ENCODE assay signal across 9 cellular contexts in the genomic region with DNA sequence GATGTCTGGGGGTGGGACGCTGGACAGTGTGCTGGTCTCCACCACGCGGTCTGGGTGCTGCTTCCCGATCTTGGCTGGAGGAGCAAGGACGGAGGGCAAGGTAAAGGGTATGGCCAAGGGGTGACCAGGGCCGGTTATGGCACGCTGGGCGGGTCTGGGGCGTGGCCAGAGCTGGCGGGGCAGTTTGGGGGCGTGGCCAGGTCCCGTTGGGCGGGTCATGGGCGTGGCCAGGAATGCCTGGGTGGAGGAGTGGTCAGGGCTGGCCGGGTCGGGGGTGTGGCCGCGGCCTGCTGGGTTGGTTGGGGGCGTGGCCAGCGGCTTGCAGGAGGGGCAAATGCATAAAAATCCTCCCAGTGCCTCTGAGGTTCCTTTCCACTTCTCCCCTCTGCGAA. TPM values are rescaled to one million over a fixed set of nuclear protein-coding genes. Genes with fewer than 3 reads are reported as not detected.
DNase-seq lines count a peak whose midpoint lies in the region; ATAC-seq, FAIRE-seq and TF ChIP-seq lines count a peak whose summit lies in the region.
"Had no signal": no experiment of that assay in that cellular context is flagged by ENCODE, and none has a peak within 500 bp of the region (broad histone marks: within the 10 kb centered on the region; RNA-seq: fewer than 3 reads in every experiment).

No MANE protein-coding gene starts in this region.

- H3K4me3 ChIP-seq in hepatocyte = no peak overlapping the region
- no peak overlapping the region for H3K4me3 ChIP-seq in testis

- peaks cover 1% of the 10 kb centered on the region for H3K79me2 ChIP-seq in hepatocyte

- no peak for TF ChIP-seq POLR2A in testis (IDR thresholded peaks at IDR 0.05)

- H3K9me2 ChIP-seq in hepatocyte (replicated peaks; ENCODE audit: insufficient read depth) = no peaks in the 10 kb centered on the region

- no peaks in the 10 kb centered on the region for H3K27me3 Mint-ChIP-seq in activated T-cell treated with anti-CD3 and anti-CD28 coated beads, Interleukin-2, amount 50 U/mL, for 4 hours (ENCODE audit: low read depth)

- no peaks in the 10 kb centered on the region for H3K9me3 ChIP-seq in hepatocyte (ENCODE audit: low read depth)
- no peaks in the 10 kb centered on the region for H3K9me3 ChIP-seq in testis

- no peaks in the 10 kb centered on the region for H4K20me1 ChIP-seq in hepatocyte (ENCODE audit: insufficient read depth, poor library complexity, severe bottlenecking)

- peak; percentile 36 for FAIRE-seq in HTR-8/SVneo (lab: Jason Lieb, UNC)

- intact Hi-C loops in testis (cut with DNase I; ENCODE audit: low total_unique reads) = no loop called here

- peaks cover 8% of the 10 kb centered on the region for H3K4me1 Mint-ChIP-seq in activated T-cell treated with anti-CD3 and anti-CD28 coated beads, Interleukin-2, amount 50 U/mL, for 4 hours (ENCODE audit: low read depth)

- no peak overlapping the region for H2AFZ ChIP-seq in hepatocyte

- peak; percentile 73 to 76 for ATAC-seq in activated T-cell treated with anti-CD3 and anti-CD28 coated beads, Interleukin-2, amount 50 U/mL, for 4 hours
- ATAC-seq in GM21390 (IDR thresholded peaks at IDR 0.05; ENCODE audit: unreplicated experiment) = no peak

- H3K27ac ChIP-seq in hepatocyte = no peak overlapping the region
- H3K27ac ChIP-seq in testis = no peak overlapping the region
- H3K27ac ChIP-seq: epithelial cell of prostate had no signal

- no peak overlapping the region for H3K4me3 Mint-ChIP-seq in activated T-cell treated with anti-CD3 and anti-CD28 coated beads, Interleukin-2, amount 50 U/mL, for 4 hours

- WGBS in hepatocyte (ENCODE audit: low lambda C conversion rate, missing lambda C conversion rate) = 95% methylated on average over 10 of the region's 21 CpGs
- 68 to 76% methylated on average over 17 to 20 of the region's 21 CpGs for WGBS in testis, 2 donors

- TF ChIP-seq CTCF in hepatocyte (IDR thresholded peaks at IDR 0.05; ENCODE audit: poor library complexity) = no peak
- no peak for TF ChIP-seq CTCF in testis (IDR thresholded peaks at IDR 0.05)

- H3K36me3 ChIP-seq in hepatocyte (replicated peaks; ENCODE audit: insufficient read depth, low read depth) (no peaks in the 10 kb centered on the region), testis (ENCODE audit: low read depth, missing control alignments) (peaks cover 4% of the 10 kb centered on the region)

- no peak overlapping the region for H3K4me2 ChIP-seq in hepatocyte

- H3K4me1 ChIP-seq in hepatocyte (ENCODE audit: insufficient read depth) = no peaks in the 10 kb centered on the region
- no peaks in the 10 kb centered on the region for H3K4me1 ChIP-seq in testis

- peaks cover 16% of the 10 kb centered on the region for H3K36me3 Mint-ChIP-seq in activated T-cell treated with anti-CD3 and anti-CD28 coated beads, Interleukin-2, amount 50 U/mL, for 4 hours (ENCODE audit: insufficient read depth)

- DNase-seq in EL (peak; percentile 80), HTR-8/SVneo (ENCODE audit: insufficient read length, low spot score) (peak; percentile 67), hepatocyte (ENCODE audit: low spot score) (peak; percentile 75), testis (peak; percentile 44), dedifferentiated amniotic fluid mesenchymal stem cell (ENCODE audit: extremely low spot score) (no peak)
- DNase-seq in activated T-cell treated with anti-CD3 and anti-CD28 coated beads, Interleukin-2, amount 50 U/mL, for 4 hours = no peak
- no peak for DNase-seq in effector CD8-positive, alpha-beta T cell (lab: John Stamatoyannopoulos, UW)

- H3K27me3 ChIP-seq in hepatocyte (no peaks in the 10 kb centered on the region), testis (no peaks in the 10 kb centered on the region)

- no peaks in the 10 kb centered on the region for H3K9me3 Mint-ChIP-seq in activated T-cell treated with anti-CD3 and anti-CD28 coated beads, Interleukin-2, amount 50 U/mL, for 4 hours

RNA-seq across cellular contexts. Expression of a gene that starts 19.2 kb away (rescaled TPM):
- 100 to 1,000 TPM; 148 to 165 (median 162) TPM for total RNA-seq in activated T-cell treated with anti-CD3 and anti-CD28 coated beads, Interleukin-2, amount 50 U/mL, for 4 hours
- 524 and 539 TPM in 2 replicates for total RNA-seq in hepatocyte
- polyA plus RNA-seq in hepatocyte = 729 and 735 TPM in 2 replicates
- total RNA-seq in testis = 1,000 to 10,000 TPM; 1,153 to 1,773 TPM
- 1,893 TPM for polyA plus RNA-seq in testis (ENCODE audit: insufficient read depth, low read depth, low replicate concordance)

RNA-seq across cellular contexts. Expression of a gene that starts 27.8 kb away (rescaled TPM):
- total RNA-seq in activated T-cell treated with anti-CD3 and anti-CD28 coated beads, Interleukin-2, amount 50 U/mL, for 4 hours = 100 to 1,000 TPM; 303 to 380 (median 323) TPM
- total RNA-seq in hepatocyte = 126 and 170 TPM in 2 replicates
- polyA plus RNA-seq in hepatocyte = 326 and 328 TPM in 2 replicates
- total RNA-seq in testis = 100 to 1,000 TPM in 1 of 2 donors, 10 to 100 TPM in 1; 96.5 to 143 TPM
- polyA plus RNA-seq in testis (ENCODE audit: insufficient read depth, low read depth, low replicate concordance) = 246 TPM

RNA-seq across cellular contexts. Expression of a gene that starts 51.1 kb away (rescaled TPM):
- total RNA-seq in activated T-cell treated with anti-CD3 and anti-CD28 coated beads, Interleukin-2, amount 50 U/mL, for 4 hours = 100 to 1,000 TPM; 134 to 140 (median 139) TPM
- total RNA-seq in hepatocyte (15.2 and 15.6 TPM in 2 replicates), testis (10 to 100 TPM; 58.9 to 65.0 TPM)
- polyA plus RNA-seq in hepatocyte (12.7 and 16.2 TPM in 2 replicates), testis (ENCODE audit: insufficient read depth, low read depth, low replicate concordance) (34.3 TPM)

RNA-seq across cellular contexts. Expression of a gene that starts 56.0 kb away (rescaled TPM):
- 100 to 1,000 TPM; 128 to 133 (median 133) TPM for total RNA-seq in activated T-cell treated with anti-CD3 and anti-CD28 coated beads, Interleukin-2, amount 50 U/mL, for 4 hours
- 11.0 and 12.9 TPM in 2 replicates for total RNA-seq in hepatocyte
- polyA plus RNA-seq in hepatocyte = 16.0 and 18.3 TPM in 2 replicates
- total RNA-seq in testis = 10 to 100 TPM; 20.7 to 31.7 TPM
- polyA plus RNA-seq in testis (ENCODE audit: insufficient read depth, low read depth, low replicate concordance) = 14.1 TPM

Comparison
In these comparisons a context has a peak if more than half of its experiments do, and no peak if none do; other contexts are left out.
1. DNase-seq: peak in EL (single experiment), HTR-8/SVneo (single experiment), hepatocyte (single experiment) and testis (single experiment); none in activated T-cell treated with anti-CD3 and anti-CD28 coated beads, Interleukin-2, amount 50 U/mL, for 4 hours (single experiment), effector CD8-positive, alpha-beta T cell (single experiment) and dedifferentiated amniotic fluid mesenchymal stem cell (single experiment).